ENCODE assay signal across 24 cellular contexts in genomic region chr13:71626396-71626795, GRCh38.
"Had no signal": no experiment of that assay in that cellular context is flagged by ENCODE, and none has a peak within 500 bp of the region (broad histone marks: within the 10 kb centered on the region; RNA-seq: fewer than 3 reads in every experiment).

No MANE protein-coding gene starts in this region.

- H3K27me3 Mint-ChIP-seq: activated CD4-positive, alpha-beta memory T cell treated with anti-CD3 and anti-CD28 coated beads, Interleukin-2, amount 10 ng/mL, durations not matched to agents 7 days and 5 days; activated CD4-positive, alpha-beta T cell treated with anti-CD3 and anti-CD28 coated beads, Interleukin-2, amount 10 ng/mL, durations not matched to agents 24 days and 14 days; activated T-cell treated with anti-CD3 and anti-CD28 coated beads, Interleukin-2, amount 50 U/mL, for 24 hours; central memory CD8-positive, alpha-beta T cell; stimulated activated naive CD8-positive, alpha-beta T cell treated with anti-CD3 and anti-CD28 coated beads, Interleukin-15, Interleukin-2, amounts not matched to agents 100 ng/mL and 50 ng/mL, for 24 hours had no signal

- H3K4me3 ChIP-seq: breast epithelium, skin epidermis, thoracic aorta had no signal

- H3K9me3 Mint-ChIP-seq: activated CD4-positive, alpha-beta memory T cell treated with anti-CD3 and anti-CD28 coated beads, Interleukin-2, amount 10 ng/mL, durations not matched to agents 7 days and 5 days; activated CD4-positive, alpha-beta T cell treated with anti-CD3 and anti-CD28 coated beads, Interleukin-2, amount 10 ng/mL, durations not matched to agents 24 days and 14 days; activated T-cell treated with anti-CD3 and anti-CD28 coated beads, Interleukin-2, amount 50 U/mL, for 24 hours; stimulated activated naive CD8-positive, alpha-beta T cell treated with anti-CD3 and anti-CD28 coated beads, Interleukin-15, Interleukin-2, amounts not matched to agents 100 ng/mL and 50 ng/mL, for 24 hours had no signal

- H3K4me1 ChIP-seq: breast epithelium had no signal

- H3K36me3 Mint-ChIP-seq: natural killer cell; stimulated activated effector memory CD8-positive, alpha-beta T cell treated with anti-CD3 and anti-CD28 coated beads, Interleukin-12 subunit alpha, Interleukin-12 subunit beta, amount 100 ng/mL, for 72 hours had no signal

- H3K36me3 ChIP-seq: breast epithelium, thoracic aorta had no signal

- H3K4me3 Mint-ChIP-seq: activated CD4-positive, alpha-beta memory T cell treated with anti-CD3 and anti-CD28 coated beads, Interleukin-2, amount 10 ng/mL, durations not matched to agents 7 days and 5 days; activated CD4-positive, alpha-beta T cell treated with anti-CD3 and anti-CD28 coated beads, Interleukin-2, amount 10 ng/mL, durations not matched to agents 24 days and 14 days; activated T-cell treated with anti-CD3 and anti-CD28 coated beads, Interleukin-2, amount 50 U/mL, for 24 hours; central memory CD8-positive, alpha-beta T cell; natural killer cell; stimulated activated effector memory CD8-positive, alpha-beta T cell treated with anti-CD3 and anti-CD28 coated beads, Interleukin-12 subunit alpha, Interleukin-12 subunit beta, amount 100 ng/mL, for 72 hours; stimulated activated naive CD8-positive, alpha-beta T cell treated with anti-CD3 and anti-CD28 coated beads, Interleukin-15, Interleukin-2, amounts not matched to agents 100 ng/mL and 50 ng/mL, for 24 hours had no signal

- H3K27ac ChIP-seq: breast epithelium, thoracic aorta had no signal

- ATAC-seq: natural killer cell; sciatic nerve; stimulated activated effector memory CD8-positive, alpha-beta T cell treated with anti-CD3 and anti-CD28 coated beads, Interleukin-12 subunit alpha, Interleukin-12 subunit beta, amount 100 ng/mL, for 72 hours had no signal

- H3K4me1 Mint-ChIP-seq: activated CD4-positive, alpha-beta memory T cell treated with anti-CD3 and anti-CD28 coated beads, Interleukin-2, amount 10 ng/mL, durations not matched to agents 7 days and 5 days; activated CD4-positive, alpha-beta T cell treated with anti-CD3 and anti-CD28 coated beads, Interleukin-2, amount 10 ng/mL, durations not matched to agents 24 days and 14 days; central memory CD8-positive, alpha-beta T cell; natural killer cell; stimulated activated effector memory CD8-positive, alpha-beta T cell treated with anti-CD3 and anti-CD28 coated beads, Interleukin-12 subunit alpha, Interleukin-12 subunit beta, amount 100 ng/mL, for 72 hours had no signal

- DNase-seq: activated CD4-positive, alpha-beta memory T cell treated with anti-CD3 and anti-CD28 coated beads, Interleukin-2, amount 10 ng/mL, durations not matched to agents 7 days and 5 days; activated CD4-positive, alpha-beta T cell treated with anti-CD3 and anti-CD28 coated beads, Interleukin-2, amount 10 ng/mL, durations not matched to agents 24 days and 14 days; activated CD4-positive, CD25-positive, alpha-beta regulatory T cell treated with anti-CD3 and anti-CD28 coated beads, Interleukin-2, amount 50 U/mL, for 72 hours; activated CD8-positive, alpha-beta memory T cell treated with anti-CD3 and anti-CD28 coated beads, Interleukin-2, amount 50 U/mL, for 48 hours; activated gamma-delta T cell; activated naive CD4-positive, alpha-beta T cell treated with anti-CD3 and anti-CD28 coated beads, Interleukin-2, amount 50 U/mL, for 16 hours; activated T-cell treated with anti-CD3 and anti-CD28 coated beads, Interleukin-2, amount 50 U/mL, for 24 hours; amniotic stem cell; effector CD4-positive, alpha-beta T cell; glutamatergic neuron; islet precursor cell; left cardiac atrium; natural killer cell; posterior cingulate gyrus; stimulated activated CD4-positive, alpha-beta T cell treated with anti-CD3 and anti-CD28 coated beads, Interleukin-4, amount 100 ng/mL, for 24 hours; T-helper 2 cell; trophoblast cell had no signal

- H3K27ac Mint-ChIP-seq: activated CD4-positive, alpha-beta memory T cell treated with anti-CD3 and anti-CD28 coated beads, Interleukin-2, amount 10 ng/mL, durations not matched to agents 7 days and 5 days; activated CD4-positive, alpha-beta T cell treated with anti-CD3 and anti-CD28 coated beads, Interleukin-2, amount 10 ng/mL, durations not matched to agents 24 days and 14 days; activated T-cell treated with anti-CD3 and anti-CD28 coated beads, Interleukin-2, amount 50 U/mL, for 24 hours; natural killer cell; stimulated activated effector memory CD8-positive, alpha-beta T cell treated with anti-CD3 and anti-CD28 coated beads, Interleukin-12 subunit alpha, Interleukin-12 subunit beta, amount 100 ng/mL, for 72 hours; stimulated activated naive CD8-positive, alpha-beta T cell treated with anti-CD3 and anti-CD28 coated beads, Interleukin-15, Interleukin-2, amounts not matched to agents 100 ng/mL and 50 ng/mL, for 24 hours had no signal

- H3K27me3 ChIP-seq: breast epithelium had no signal

- H3K9me3 ChIP-seq: breast epithelium, thoracic aorta had no signal
